ENCODE assay signal across 11 cellular contexts in genomic region chr2:234191819-234192407, GRCh38.
A peak's percentile ranks its signal among the peaks of the same experiment; 100 is the strongest.
DNase-seq lines count a peak whose midpoint lies in the region; FAIRE-seq and TF ChIP-seq lines count a peak whose summit lies in the region.
"Had no signal": no experiment of that assay in that cellular context is flagged by ENCODE, and none has a peak within 500 bp of the region (broad histone marks: within the 10 kb centered on the region; RNA-seq: fewer than 3 reads in every experiment).

No MANE protein-coding gene starts in this region.

- peaks cover 14% of the 10 kb centered on the region for H3K27me3 Mint-ChIP-seq in activated naive CD4-positive, alpha-beta T cell treated with anti-CD3 and anti-CD28 coated beads, Interleukin-2, amount 10 ng/mL, durations not matched to agents 7 days and 5 days

- no peaks in the 10 kb centered on the region for H3K36me3 Mint-ChIP-seq in activated naive CD4-positive, alpha-beta T cell treated with anti-CD3 and anti-CD28 coated beads, Interleukin-2, amount 10 ng/mL, durations not matched to agents 7 days and 5 days
- H3K36me3 Mint-ChIP-seq: stimulated activated effector memory CD8-positive, alpha-beta T cell treated with anti-CD3 and anti-CD28 coated beads, Interleukin-12 subunit alpha, Interleukin-12 subunit beta, amount 100 ng/mL, for 72 hours had no signal

- TF ChIP-seq EP300 in esophagus muscularis mucosa (IDR thresholded peaks at IDR 0.05): no peak

- H3K36me3 ChIP-seq in esophagus muscularis mucosa: no peaks in the 10 kb centered on the region

- no peaks in the 10 kb centered on the region for H3K4me1 ChIP-seq in esophagus muscularis mucosa

- no peak overlapping the region for H3K4me3 Mint-ChIP-seq in activated naive CD4-positive, alpha-beta T cell treated with anti-CD3 and anti-CD28 coated beads, Interleukin-2, amount 10 ng/mL, durations not matched to agents 7 days and 5 days
- H3K4me3 Mint-ChIP-seq: nephron progenitor cell; stimulated activated effector memory CD8-positive, alpha-beta T cell treated with anti-CD3 and anti-CD28 coated beads, Interleukin-12 subunit alpha, Interleukin-12 subunit beta, amount 100 ng/mL, for 72 hours had no signal

- TF ChIP-seq POLR2A in esophagus muscularis mucosa (IDR thresholded peaks at IDR 0.05; ENCODE audit: low read depth): no peak

- H3K9me3 ChIP-seq in esophagus muscularis mucosa: no peaks in the 10 kb centered on the region

- WGBS in esophagus muscularis mucosa: 52% methylated on average over 4 of the region's 4 CpGs

- TF ChIP-seq CTCF in epithelial cell of esophagus (IDR thresholded peaks at IDR 0.05; ENCODE audit: insufficient read depth, low read depth, low read length, missing control alignments) (peak; percentile 51), foreskin fibroblast (IDR thresholded peaks at IDR 0.05; ENCODE audit: low read depth, low read length) (no peak), esophagus muscularis mucosa (IDR thresholded peaks at IDR 0.05) (no peak)

- peak; percentile 14 for FAIRE-seq in A204.1 (lab: Jason Lieb, UNC)

- no peak overlapping the region for H3K4me3 ChIP-seq in epithelial cell of esophagus (ENCODE audit: low read length)
- no peak overlapping the region for H3K4me3 ChIP-seq in foreskin fibroblast (ENCODE audit: low read depth in 1 of 2, low read length in 2 of 2)
- no peak overlapping the region for H3K4me3 ChIP-seq in esophagus muscularis mucosa

- H3K27me3 ChIP-seq in esophagus muscularis mucosa: peaks cover 0 to 35% (median 0%) of the 10 kb centered on the region in 4 donors

- CTCF ChIA-PET in activated naive CD4-positive, alpha-beta T cell treated with anti-CD3 and anti-CD28 coated beads, Interleukin-2, amount 10 ng/mL, durations not matched to agents 7 days and 5 days (lab: Charles Lee): no interaction called here

- H3K4me1 Mint-ChIP-seq in activated naive CD4-positive, alpha-beta T cell treated with anti-CD3 and anti-CD28 coated beads, Interleukin-2, amount 10 ng/mL, durations not matched to agents 7 days and 5 days: no peaks in the 10 kb centered on the region
- H3K4me1 Mint-ChIP-seq: stimulated activated effector memory CD8-positive, alpha-beta T cell treated with anti-CD3 and anti-CD28 coated beads, Interleukin-12 subunit alpha, Interleukin-12 subunit beta, amount 100 ng/mL, for 72 hours had no signal

- intact Hi-C loops in esophagus muscularis mucosa (cut with DNase I): no loop called here

- H3K27ac Mint-ChIP-seq in activated naive CD4-positive, alpha-beta T cell treated with anti-CD3 and anti-CD28 coated beads, Interleukin-2, amount 10 ng/mL, durations not matched to agents 7 days and 5 days: no peak overlapping the region
- H3K27ac Mint-ChIP-seq: nephron progenitor cell; stimulated activated effector memory CD8-positive, alpha-beta T cell treated with anti-CD3 and anti-CD28 coated beads, Interleukin-12 subunit alpha, Interleukin-12 subunit beta, amount 100 ng/mL, for 72 hours had no signal

- no peak overlapping the region for H3K27ac ChIP-seq in esophagus muscularis mucosa (replicated peaks in 1 of 4)

- H3K9me3 Mint-ChIP-seq in activated naive CD4-positive, alpha-beta T cell treated with anti-CD3 and anti-CD28 coated beads, Interleukin-2, amount 10 ng/mL, durations not matched to agents 7 days and 5 days: peaks cover 6% of the 10 kb centered on the region
- H3K9me3 Mint-ChIP-seq: stimulated activated effector memory CD8-positive, alpha-beta T cell treated with anti-CD3 and anti-CD28 coated beads, Interleukin-12 subunit alpha, Interleukin-12 subunit beta, amount 100 ng/mL, for 72 hours had no signal

- DNase-seq in HT1080 (ENCODE audit: low read depth) (peak; percentile 14), NCI-H748 treated with DMSO at 0.1 percent for 48 hours (lab: John Stamatoyannopoulos, UW) (peak; percentile 50), epithelial cell of esophagus (ENCODE audit: low read depth) (peak; percentile 75), foreskin fibroblast (no peak), esophagus muscularis mucosa (ENCODE audit: extremely low spot score) (no peak), MV-4-11 (lab: John Stamatoyannopoulos, UW) (no peak)
- no peak for DNase-seq in activated naive CD4-positive, alpha-beta T cell treated with anti-CD3 and anti-CD28 coated beads, Interleukin-2, amount 10 ng/mL, durations not matched to agents 7 days and 5 days
- DNase-seq: nephron progenitor cell; stimulated activated CD4-positive, alpha-beta T cell treated with anti-CD3 and anti-CD28 coated beads, Interleukin-15, amount 100 ng/mL, for 24 hours had no signal

Comparison
In these comparisons a context has a peak if more than half of its experiments do, and no peak if none do; other contexts are left out.
1. DNase-seq: peak in HT1080 (single experiment), NCI-H748 treated with DMSO at 0.1 percent for 48 hours (single experiment) and epithelial cell of esophagus (single experiment); none in activated naive CD4-positive, alpha-beta T cell treated with anti-CD3 and anti-CD28 coated beads, Interleukin-2, amount 10 ng/mL, durations not matched to agents 7 days and 5 days (single experiment), foreskin fibroblast (0 of 2), esophagus muscularis mucosa (single experiment) and MV-4-11 (single experiment).